ENCODE assay signal across 1 cellular context in the genomic region with DNA sequence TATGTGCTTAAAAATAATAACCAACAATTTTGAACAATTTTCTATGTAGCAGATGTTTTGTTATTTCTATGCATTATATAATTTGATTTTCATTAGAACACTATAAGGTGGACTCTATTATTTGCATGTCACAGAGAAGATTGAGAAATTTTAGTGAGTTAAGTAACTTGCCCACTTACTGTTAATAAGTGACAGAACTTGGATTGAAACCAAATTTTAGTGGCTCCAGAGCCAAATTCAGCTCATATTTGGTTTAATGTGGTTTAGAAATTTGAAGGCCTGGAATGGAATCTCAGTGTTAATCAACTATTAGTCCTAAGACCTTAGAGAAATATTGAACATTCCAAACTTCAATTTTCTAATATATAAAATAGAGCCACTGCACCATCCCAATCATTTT.
TF ChIP-seq lines count a peak whose summit lies in the region.

No MANE protein-coding gene starts in this region.

TF ChIP-seq in HepG2, 621 proteins besides CTCF, POLR2A, EP300 and RAD21 (continued from another document and continues in another):
- TF ChIP-seq, protein P1, sequence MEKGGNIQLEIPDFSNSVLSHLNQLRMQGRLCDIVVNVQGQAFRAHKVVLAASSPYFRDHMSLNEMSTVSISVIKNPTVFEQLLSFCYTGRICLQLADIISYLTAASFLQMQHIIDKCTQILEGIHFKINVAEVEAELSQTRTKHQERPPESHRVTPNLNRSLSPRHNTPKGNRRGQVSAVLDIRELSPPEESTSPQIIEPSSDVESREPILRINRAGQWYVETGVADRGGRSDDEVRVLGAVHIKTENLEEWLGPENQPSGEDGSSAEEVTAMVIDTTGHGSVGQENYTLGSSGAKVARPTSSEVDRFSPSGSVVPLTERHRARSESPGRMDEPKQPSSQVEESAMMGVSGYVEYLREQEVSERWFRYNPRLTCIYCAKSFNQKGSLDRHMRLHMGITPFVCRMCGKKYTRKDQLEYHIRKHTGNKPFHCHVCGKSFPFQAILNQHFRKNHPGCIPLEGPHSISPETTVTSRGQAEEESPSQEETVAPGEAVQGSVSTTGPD (CRISPR knock-in tag; IDR thresholded peaks at IDR 0.05) = no peak
- TF ChIP-seq, protein P2, sequence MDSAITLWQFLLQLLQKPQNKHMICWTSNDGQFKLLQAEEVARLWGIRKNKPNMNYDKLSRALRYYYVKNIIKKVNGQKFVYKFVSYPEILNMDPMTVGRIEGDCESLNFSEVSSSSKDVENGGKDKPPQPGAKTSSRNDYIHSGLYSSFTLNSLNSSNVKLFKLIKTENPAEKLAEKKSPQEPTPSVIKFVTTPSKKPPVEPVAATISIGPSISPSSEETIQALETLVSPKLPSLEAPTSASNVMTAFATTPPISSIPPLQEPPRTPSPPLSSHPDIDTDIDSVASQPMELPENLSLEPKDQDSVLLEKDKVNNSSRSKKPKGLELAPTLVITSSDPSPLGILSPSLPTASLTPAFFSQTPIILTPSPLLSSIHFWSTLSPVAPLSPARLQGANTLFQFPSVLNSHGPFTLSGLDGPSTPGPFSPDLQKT (CRISPR knock-in tag; IDR thresholded peaks at IDR 0.05; ENCODE audit: borderline replicate concordance) = no peak
- TF ChIP-seq ZMYM2 (CRISPR knock-in tag; IDR thresholded peaks at IDR 0.05) = no peak
- no peak for TF ChIP-seq ZNF12 (CRISPR knock-in tag; IDR thresholded peaks at IDR 0.05)
- TF ChIP-seq, protein P3, sequence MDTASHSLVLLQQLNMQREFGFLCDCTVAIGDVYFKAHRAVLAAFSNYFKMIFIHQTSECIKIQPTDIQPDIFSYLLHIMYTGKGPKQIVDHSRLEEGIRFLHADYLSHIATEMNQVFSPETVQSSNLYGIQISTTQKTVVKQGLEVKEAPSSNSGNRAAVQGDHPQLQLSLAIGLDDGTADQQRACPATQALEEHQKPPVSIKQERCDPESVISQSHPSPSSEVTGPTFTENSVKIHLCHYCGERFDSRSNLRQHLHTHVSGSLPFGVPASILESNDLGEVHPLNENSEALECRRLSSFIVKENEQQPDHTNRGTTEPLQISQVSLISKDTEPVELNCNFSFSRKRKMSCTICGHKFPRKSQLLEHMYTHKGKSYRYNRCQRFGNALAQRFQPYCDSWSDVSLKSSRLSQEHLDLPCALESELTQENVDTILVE (CRISPR knock-in tag; IDR thresholded peaks at IDR 0.05) = 0 out of 2 replicates have a peak, but pooled peaks have one; percentile 18
- TF ChIP-seq, protein P4, sequence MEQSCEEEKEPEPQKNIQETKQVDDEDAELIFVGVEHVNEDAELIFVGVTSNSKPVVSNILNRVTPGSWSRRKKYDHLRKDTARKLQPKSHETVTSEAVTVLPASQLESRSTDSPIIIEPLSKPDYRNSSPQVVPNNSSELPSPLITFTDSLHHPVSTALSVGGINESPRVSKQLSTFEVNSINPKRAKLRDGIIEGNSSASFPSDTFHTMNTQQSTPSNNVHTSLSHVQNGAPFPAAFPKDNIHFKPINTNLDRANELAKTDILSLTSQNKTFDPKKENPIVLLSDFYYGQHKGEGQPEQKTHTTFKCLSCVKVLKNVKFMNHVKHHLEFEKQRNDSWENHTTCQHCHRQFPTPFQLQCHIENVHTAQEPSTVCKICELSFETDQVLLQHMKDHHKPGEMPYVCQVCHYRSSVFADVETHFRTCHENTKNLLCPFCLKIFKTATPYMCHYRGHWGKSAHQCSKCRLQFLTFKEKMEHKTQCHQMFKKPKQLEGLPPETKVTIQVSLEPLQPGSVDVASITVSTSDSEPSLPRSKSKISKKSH (CRISPR knock-in tag; IDR thresholded peaks at IDR 0.05; ENCODE audit: borderline replicate concordance) = no peak
- TF ChIP-seq ZNF3 (CRISPR knock-in tag; IDR thresholded peaks at IDR 0.05) = no peak
- TF ChIP-seq, protein P5, sequence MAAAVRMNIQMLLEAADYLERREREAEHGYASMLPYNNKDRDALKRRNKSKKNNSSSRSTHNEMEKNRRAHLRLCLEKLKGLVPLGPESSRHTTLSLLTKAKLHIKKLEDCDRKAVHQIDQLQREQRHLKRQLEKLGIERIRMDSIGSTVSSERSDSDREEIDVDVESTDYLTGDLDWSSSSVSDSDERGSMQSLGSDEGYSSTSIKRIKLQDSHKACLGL (CRISPR knock-in tag; IDR thresholded peaks at IDR 0.05) = no peak
- TF ChIP-seq, protein P6, sequence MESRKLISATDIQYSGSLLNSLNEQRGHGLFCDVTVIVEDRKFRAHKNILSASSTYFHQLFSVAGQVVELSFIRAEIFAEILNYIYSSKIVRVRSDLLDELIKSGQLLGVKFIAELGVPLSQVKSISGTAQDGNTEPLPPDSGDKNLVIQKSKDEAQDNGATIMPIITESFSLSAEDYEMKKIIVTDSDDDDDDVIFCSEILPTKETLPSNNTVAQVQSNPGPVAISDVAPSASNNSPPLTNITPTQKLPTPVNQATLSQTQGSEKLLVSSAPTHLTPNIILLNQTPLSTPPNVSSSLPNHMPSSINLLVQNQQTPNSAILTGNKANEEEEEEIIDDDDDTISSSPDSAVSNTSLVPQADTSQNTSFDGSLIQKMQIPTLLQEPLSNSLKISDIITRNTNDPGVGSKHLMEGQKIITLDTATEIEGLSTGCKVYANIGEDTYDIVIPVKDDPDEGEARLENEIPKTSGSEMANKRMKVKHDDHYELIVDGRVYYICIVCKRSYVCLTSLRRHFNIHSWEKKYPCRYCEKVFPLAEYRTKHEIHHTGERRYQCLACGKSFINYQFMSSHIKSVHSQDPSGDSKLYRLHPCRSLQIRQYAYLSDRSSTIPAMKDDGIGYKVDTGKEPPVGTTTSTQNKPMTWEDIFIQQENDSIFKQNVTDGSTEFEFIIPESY (CRISPR knock-in tag; IDR thresholded peaks at IDR 0.05) = no peak
- TF ChIP-seq, protein P7, sequence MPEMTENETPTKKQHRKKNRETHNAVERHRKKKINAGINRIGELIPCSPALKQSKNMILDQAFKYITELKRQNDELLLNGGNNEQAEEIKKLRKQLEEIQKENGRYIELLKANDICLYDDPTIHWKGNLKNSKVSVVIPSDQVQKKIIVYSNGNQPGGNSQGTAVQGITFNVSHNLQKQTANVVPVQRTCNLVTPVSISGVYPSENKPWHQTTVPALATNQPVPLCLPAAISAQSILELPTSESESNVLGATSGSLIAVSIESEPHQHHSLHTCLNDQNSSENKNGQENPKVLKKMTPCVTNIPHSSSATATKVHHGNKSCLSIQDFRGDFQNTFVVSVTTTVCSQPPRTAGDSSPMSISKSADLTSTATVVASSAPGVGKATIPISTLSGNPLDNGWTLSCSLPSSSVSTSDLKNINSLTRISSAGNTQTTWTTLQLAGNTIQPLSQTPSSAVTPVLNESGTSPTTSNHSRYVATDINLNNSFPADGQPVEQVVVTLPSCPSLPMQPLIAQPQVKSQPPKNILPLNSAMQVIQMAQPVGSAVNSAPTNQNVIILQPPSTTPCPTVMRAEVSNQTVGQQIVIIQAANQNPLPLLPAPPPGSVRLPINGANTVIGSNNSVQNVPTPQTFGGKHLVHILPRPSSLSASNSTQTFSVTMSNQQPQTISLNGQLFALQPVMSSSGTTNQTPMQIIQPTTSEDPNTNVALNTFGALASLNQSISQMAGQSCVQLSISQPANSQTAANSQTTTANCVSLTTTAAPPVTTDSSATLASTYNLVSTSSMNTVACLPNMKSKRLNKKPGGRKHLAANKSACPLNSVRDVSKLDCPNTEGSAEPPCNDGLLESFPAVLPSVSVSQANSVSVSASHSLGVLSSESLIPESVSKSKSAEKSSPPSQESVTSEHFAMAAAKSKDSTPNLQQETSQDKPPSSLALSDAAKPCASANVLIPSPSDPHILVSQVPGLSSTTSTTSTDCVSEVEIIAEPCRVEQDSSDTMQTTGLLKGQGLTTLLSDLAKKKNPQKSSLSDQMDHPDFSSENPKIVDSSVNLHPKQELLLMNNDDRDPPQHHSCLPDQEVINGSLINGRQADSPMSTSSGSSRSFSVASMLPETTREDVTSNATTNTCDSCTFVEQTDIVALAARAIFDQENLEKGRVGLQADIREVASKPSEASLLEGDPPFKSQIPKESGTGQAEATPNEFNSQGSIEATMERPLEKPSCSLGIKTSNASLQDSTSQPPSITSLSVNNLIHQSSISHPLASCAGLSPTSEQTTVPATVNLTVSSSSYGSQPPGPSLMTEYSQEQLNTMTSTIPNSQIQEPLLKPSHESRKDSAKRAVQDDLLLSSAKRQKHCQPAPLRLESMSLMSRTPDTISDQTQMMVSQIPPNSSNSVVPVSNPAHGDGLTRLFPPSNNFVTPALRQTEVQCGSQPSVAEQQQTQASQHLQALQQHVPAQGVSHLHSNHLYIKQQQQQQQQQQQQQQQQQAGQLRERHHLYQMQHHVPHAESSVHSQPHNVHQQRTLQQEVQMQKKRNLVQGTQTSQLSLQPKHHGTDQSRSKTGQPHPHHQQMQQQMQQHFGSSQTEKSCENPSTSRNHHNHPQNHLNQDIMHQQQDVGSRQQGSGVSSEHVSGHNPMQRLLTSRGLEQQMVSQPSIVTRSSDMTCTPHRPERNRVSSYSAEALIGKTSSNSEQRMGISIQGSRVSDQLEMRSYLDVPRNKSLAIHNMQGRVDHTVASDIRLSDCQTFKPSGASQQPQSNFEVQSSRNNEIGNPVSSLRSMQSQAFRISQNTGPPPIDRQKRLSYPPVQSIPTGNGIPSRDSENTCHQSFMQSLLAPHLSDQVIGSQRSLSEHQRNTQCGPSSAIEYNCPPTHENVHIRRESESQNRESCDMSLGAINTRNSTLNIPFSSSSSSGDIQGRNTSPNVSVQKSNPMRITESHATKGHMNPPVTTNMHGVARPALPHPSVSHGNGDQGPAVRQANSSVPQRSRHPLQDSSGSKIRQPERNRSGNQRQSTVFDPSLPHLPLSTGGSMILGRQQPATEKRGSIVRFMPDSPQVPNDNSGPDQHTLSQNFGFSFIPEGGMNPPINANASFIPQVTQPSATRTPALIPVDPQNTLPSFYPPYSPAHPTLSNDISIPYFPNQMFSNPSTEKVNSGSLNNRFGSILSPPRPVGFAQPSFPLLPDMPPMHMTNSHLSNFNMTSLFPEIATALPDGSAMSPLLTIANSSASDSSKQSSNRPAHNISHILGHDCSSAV (CRISPR knock-in tag; IDR thresholded peaks at IDR 0.05; ENCODE audit: borderline replicate concordance) = no peak
- TF ChIP-seq MED13 (CRISPR knock-in tag; IDR thresholded peaks at IDR 0.05) = peak; percentile 75; the same call in 1 of the 2 replicates
- TF ChIP-seq, protein P8, sequence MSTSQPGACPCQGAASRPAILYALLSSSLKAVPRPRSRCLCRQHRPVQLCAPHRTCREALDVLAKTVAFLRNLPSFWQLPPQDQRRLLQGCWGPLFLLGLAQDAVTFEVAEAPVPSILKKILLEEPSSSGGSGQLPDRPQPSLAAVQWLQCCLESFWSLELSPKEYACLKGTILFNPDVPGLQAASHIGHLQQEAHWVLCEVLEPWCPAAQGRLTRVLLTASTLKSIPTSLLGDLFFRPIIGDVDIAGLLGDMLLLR (CRISPR knock-in tag; IDR thresholded peaks at IDR 0.05) = no peak
- TF ChIP-seq SOX5 (CRISPR knock-in tag; IDR thresholded peaks at IDR 0.05; ENCODE audit: borderline replicate concordance) = peak; percentile 61; the same call in 1 of the 2 replicates
- peak; percentile 33; the same call in 1 of the 2 replicates for TF ChIP-seq MIXL1 (CRISPR knock-in tag; IDR thresholded peaks at IDR 0.05)
- TF ChIP-seq, protein P9, sequence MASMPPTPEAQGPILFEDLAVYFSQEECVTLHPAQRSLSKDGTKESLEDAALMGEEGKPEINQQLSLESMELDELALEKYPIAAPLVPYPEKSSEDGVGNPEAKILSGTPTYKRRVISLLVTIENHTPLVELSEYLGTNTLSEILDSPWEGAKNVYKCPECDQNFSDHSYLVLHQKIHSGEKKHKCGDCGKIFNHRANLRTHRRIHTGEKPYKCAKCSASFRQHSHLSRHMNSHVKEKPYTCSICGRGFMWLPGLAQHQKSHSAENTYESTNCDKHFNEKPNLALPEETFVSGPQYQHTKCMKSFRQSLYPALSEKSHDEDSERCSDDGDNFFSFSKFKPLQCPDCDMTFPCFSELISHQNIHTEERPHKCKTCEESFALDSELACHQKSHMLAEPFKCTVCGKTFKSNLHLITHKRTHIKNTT (CRISPR knock-in tag; IDR thresholded peaks at IDR 0.05) = no peak
- TF ChIP-seq ZNF460 (CRISPR knock-in tag; IDR thresholded peaks at IDR 0.05; ENCODE audit: borderline replicate concordance) = no peak
- no peak for TF ChIP-seq SPEN (CRISPR knock-in tag; IDR thresholded peaks at IDR 0.05; ENCODE audit: low read depth)
- TF ChIP-seq ZNF431 (CRISPR knock-in tag; IDR thresholded peaks at IDR 0.05; ENCODE audit: borderline replicate concordance, low read depth) = no peak
- TF ChIP-seq, protein P10, sequence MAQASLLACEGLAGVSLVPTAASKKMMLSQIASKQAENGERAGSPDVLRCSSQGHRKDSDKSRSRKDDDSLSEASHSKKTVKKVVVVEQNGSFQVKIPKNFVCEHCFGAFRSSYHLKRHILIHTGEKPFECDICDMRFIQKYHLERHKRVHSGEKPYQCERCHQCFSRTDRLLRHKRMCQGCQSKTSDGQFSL (CRISPR knock-in tag; IDR thresholded peaks at IDR 0.05) = no peak
- no peak for TF ChIP-seq MTF1 (CRISPR knock-in tag; IDR thresholded peaks at IDR 0.05)
- TF ChIP-seq SALL1 (CRISPR knock-in tag; IDR thresholded peaks at IDR 0.05) = no peak
- TF ChIP-seq ARNT (IDR thresholded peaks at IDR 0.05) = no peak
- no peak for TF ChIP-seq NFKB2 (CRISPR knock-in tag; IDR thresholded peaks at IDR 0.05; ENCODE audit: borderline replicate concordance)
- TF ChIP-seq HNF4G (IDR thresholded peaks at IDR 0.05; ENCODE audit: borderline replicate concordance, low read depth, low read length) = 0 out of 2 replicates have a peak, but pooled peaks have one; percentile 7
- no peak for TF ChIP-seq HNF4G (CRISPR knock-in tag; IDR thresholded peaks at IDR 0.05; ENCODE audit: borderline replicate concordance, low read depth)
- TF ChIP-seq, protein P11, sequence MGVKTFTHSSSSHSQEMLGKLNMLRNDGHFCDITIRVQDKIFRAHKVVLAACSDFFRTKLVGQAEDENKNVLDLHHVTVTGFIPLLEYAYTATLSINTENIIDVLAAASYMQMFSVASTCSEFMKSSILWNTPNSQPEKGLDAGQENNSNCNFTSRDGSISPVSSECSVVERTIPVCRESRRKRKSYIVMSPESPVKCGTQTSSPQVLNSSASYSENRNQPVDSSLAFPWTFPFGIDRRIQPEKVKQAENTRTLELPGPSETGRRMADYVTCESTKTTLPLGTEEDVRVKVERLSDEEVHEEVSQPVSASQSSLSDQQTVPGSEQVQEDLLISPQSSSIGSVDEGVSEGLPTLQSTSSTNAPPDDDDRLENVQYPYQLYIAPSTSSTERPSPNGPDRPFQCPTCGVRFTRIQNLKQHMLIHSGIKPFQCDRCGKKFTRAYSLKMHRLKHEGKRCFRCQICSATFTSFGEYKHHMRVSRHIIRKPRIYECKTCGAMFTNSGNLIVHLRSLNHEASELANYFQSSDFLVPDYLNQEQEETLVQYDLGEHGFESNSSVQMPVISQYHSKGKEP (CRISPR knock-in tag; IDR thresholded peaks at IDR 0.05) = no peak
- TF ChIP-seq, protein P12, sequence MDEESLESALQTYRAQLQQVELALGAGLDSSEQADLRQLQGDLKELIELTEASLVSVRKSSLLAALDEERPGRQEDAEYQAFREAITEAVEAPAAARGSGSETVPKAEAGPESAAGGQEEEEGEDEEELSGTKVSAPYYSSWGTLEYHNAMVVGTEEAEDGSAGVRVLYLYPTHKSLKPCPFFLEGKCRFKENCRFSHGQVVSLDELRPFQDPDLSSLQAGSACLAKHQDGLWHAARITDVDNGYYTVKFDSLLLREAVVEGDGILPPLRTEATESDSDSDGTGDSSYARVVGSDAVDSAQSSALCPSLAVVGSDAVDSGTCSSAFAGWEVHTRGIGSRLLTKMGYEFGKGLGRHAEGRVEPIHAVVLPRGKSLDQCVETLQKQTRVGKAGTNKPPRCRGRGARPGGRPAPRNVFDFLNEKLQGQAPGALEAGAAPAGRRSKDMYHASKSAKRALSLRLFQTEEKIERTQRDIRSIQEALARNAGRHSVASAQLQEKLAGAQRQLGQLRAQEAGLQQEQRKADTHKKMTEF (CRISPR knock-in tag; IDR thresholded peaks at IDR 0.05) = peak; percentile 59
- TF ChIP-seq PHF20 (CRISPR knock-in tag; IDR thresholded peaks at IDR 0.05) = no peak
- no peak for TF ChIP-seq ETV5 (CRISPR knock-in tag; IDR thresholded peaks at IDR 0.05; ENCODE audit: borderline replicate concordance)
- no peak for TF ChIP-seq ZNF773 (CRISPR knock-in tag; IDR thresholded peaks at IDR 0.05; ENCODE audit: borderline replicate concordance)
- TF ChIP-seq ZNF354B (CRISPR knock-in tag; IDR thresholded peaks at IDR 0.05) = no peak
- no peak for TF ChIP-seq ZNF496 (CRISPR knock-in tag; IDR thresholded peaks at IDR 0.05; ENCODE audit: insufficient replicate concordance)
- no peak for TF ChIP-seq ZNF205 (CRISPR knock-in tag; IDR thresholded peaks at IDR 0.05)
- TF ChIP-seq KDM1A (CRISPR knock-in tag; IDR thresholded peaks at IDR 0.05) = no peak
